ENCODE assay signal across 7 cellular contexts in the genomic region with DNA sequence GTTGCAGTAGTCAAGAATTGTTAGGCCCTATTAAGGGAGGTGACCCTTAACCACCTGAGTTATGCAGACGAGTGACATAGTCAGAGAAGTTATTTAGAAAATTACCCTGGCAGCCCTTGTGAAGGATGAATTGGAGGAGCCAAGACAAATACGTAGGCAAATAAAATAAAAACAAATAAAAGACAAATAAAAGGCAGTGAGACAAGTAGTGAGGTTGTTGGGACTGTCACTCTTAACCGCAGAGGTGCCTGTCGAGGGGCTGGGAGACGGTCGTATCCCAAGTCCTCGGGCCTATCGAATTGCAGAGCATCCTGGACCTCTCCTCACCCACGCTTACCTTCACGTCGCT. TPM values are rescaled to one million over a fixed set of nuclear protein-coding genes. Genes with fewer than 3 reads are reported as not detected.
DNase-seq lines count a peak whose midpoint lies in the region; ATAC-seq and TF ChIP-seq lines count a peak whose summit lies in the region.

No MANE protein-coding gene starts in this region.

- H3K27me3 Mint-ChIP-seq in H9 (ENCODE audit: low read depth): peaks cover 3% of the 10 kb centered on the region; the same call in 1 of the 2 replicates
- H3K27me3 Mint-ChIP-seq in activated T-helper 1 cell treated with anti-CD3 and anti-CD28 coated beads, Interleukin-12 subunit alpha, Interleukin-12 subunit beta, Interleukin-2, Interleukin-4 antibody, amounts not matched to agents 30 ng/mL and 10 ng/mL and 1 ng/mL, durations not matched to agents 14 hours and 24 hours and 36 hours (ENCODE audit: insufficient read depth): no peaks in the 10 kb centered on the region
- H3K27me3 Mint-ChIP-seq in stimulated activated naive CD8-positive, alpha-beta T cell treated with anti-CD3 and anti-CD28 coated beads, Interleukin-15, amount 100 ng/mL, for 72 hours: no peaks in the 10 kb centered on the region

- no peak overlapping the region for H2BK120ac ChIP-seq in H9 (ENCODE audit: low read depth, low read length, poor library complexity, severe bottlenecking)

- no CpG with 5 or more reads among the region's 11 CpGs for whole genome bisulfite sequencing in H9 (ENCODE audit: extremely low coverage, insufficient read length, low lambda C conversion rate)

- H3K36me3 ChIP-seq in kidney epithelial cell (ENCODE audit: control insufficient read depth, insufficient read depth, low read length): no peaks in the 10 kb centered on the region

- peaks cover 4% of the 10 kb centered on the region for H3K23me2 ChIP-seq in H9 (ENCODE audit: insufficient read length, low read depth, low read length, poor library complexity, severe bottlenecking)

- H3K23ac ChIP-seq in H9 (ENCODE audit: insufficient read length, low read depth, low read length): no peak overlapping the region

- H3K27ac ChIP-seq in H9 (ENCODE audit: insufficient read length, low read depth, low read length): no peak overlapping the region

- no peak overlapping the region for H2AFZ ChIP-seq in H9 (ENCODE audit: low read length)

- no peaks in the 10 kb centered on the region for H3K27me3 ChIP-seq in H9 (ENCODE audit: insufficient read depth, low read length)
- no peaks in the 10 kb centered on the region for H3K27me3 ChIP-seq in kidney epithelial cell (ENCODE audit: control insufficient read depth, insufficient read depth, low read length)

- DNase-seq in H9: no peak
- no peak for DNase-seq in activated T-helper 1 cell treated with anti-CD3 and anti-CD28 coated beads, Interleukin-12 subunit alpha, Interleukin-12 subunit beta, Interleukin-2, Interleukin-4 antibody, amounts not matched to agents 30 ng/mL and 10 ng/mL and 1 ng/mL, durations not matched to agents 14 hours and 24 hours and 36 hours (ENCODE audit: low spot score)
- DNase-seq in kidney epithelial cell (ENCODE audit: low read depth): no peak
- DNase-seq in stimulated activated naive CD8-positive, alpha-beta T cell treated with anti-CD3 and anti-CD28 coated beads, Interleukin-15, amount 100 ng/mL, for 72 hours: no peak
- DNase-seq in occipital lobe (lab: John Stamatoyannopoulos, UW): no peak
- no peak for DNase-seq in glomerular visceral epithelial cell (ENCODE audit: extremely low spot score)
- DNase-seq in NCI-H774 (lab: John Stamatoyannopoulos, UW): no peak

- no peaks in the 10 kb centered on the region for H3K79me2 ChIP-seq in H9 (ENCODE audit: insufficient read depth, low read length)

- no peak overlapping the region for H3K14ac ChIP-seq in H9 (ENCODE audit: insufficient read depth, low read length)

- no peak overlapping the region for H4K91ac ChIP-seq in H9 (ENCODE audit: insufficient read length, low read depth, low read length)

- no peaks in the 10 kb centered on the region for H3K79me1 ChIP-seq in H9 (ENCODE audit: insufficient read depth, low read depth, low read length, poor library complexity, severe bottlenecking)

- H3T11ph ChIP-seq in H9 (ENCODE audit: low read length): no peak overlapping the region

- peaks cover 15% of the 10 kb centered on the region for H3K9me3 ChIP-seq in H9 (ENCODE audit: control insufficient read depth, low read depth, low read length)

- peaks cover 7 to 8% of the 10 kb centered on the region in 2 experiments for H3K4me1 Mint-ChIP-seq in H9
- peaks cover 20% of the 10 kb centered on the region for H3K4me1 Mint-ChIP-seq in activated T-helper 1 cell treated with anti-CD3 and anti-CD28 coated beads, Interleukin-12 subunit alpha, Interleukin-12 subunit beta, Interleukin-2, Interleukin-4 antibody, amounts not matched to agents 30 ng/mL and 10 ng/mL and 1 ng/mL, durations not matched to agents 14 hours and 24 hours and 36 hours (ENCODE audit: low read depth)
- peaks cover 17% of the 10 kb centered on the region for H3K4me1 Mint-ChIP-seq in stimulated activated naive CD8-positive, alpha-beta T cell treated with anti-CD3 and anti-CD28 coated beads, Interleukin-15, amount 100 ng/mL, for 72 hours

- TF ChIP-seq CTCF in H9 (conservative IDR thresholded peaks at IDR 0.05) (no peak), kidney epithelial cell (IDR thresholded peaks at IDR 0.05; ENCODE audit: insufficient read depth, low read length, poor library complexity, severe bottlenecking) (no peak)

- no peak overlapping the region for H3K9ac ChIP-seq in H9 (ENCODE audit: extremely low read depth, insufficient read length, low read length)

- H2BK5ac ChIP-seq in H9 (ENCODE audit: insufficient read length, low read length): no peak overlapping the region

- H2AK5ac ChIP-seq in H9 (ENCODE audit: insufficient read length, low read length): no peak overlapping the region

- no peak overlapping the region for H2BK15ac ChIP-seq in H9 (ENCODE audit: low read depth, low read length)

- no peak overlapping the region for H3K4ac ChIP-seq in H9 (ENCODE audit: low read depth, low read length)

- no peak overlapping the region for H2BK12ac ChIP-seq in H9 (ENCODE audit: insufficient read length, low read depth, low read length)

- H3K4me2 ChIP-seq in H9 (ENCODE audit: insufficient read depth, insufficient read length, low read length): peak overlapping the region; percentile 38

- peak overlapping the region; percentile 75 to 80 for H3K4me3 Mint-ChIP-seq in H9
- peak overlapping the region; percentile 91 for H3K4me3 Mint-ChIP-seq in activated T-helper 1 cell treated with anti-CD3 and anti-CD28 coated beads, Interleukin-12 subunit alpha, Interleukin-12 subunit beta, Interleukin-2, Interleukin-4 antibody, amounts not matched to agents 30 ng/mL and 10 ng/mL and 1 ng/mL, durations not matched to agents 14 hours and 24 hours and 36 hours
- peak overlapping the region; percentile 95 to 96 for H3K4me3 Mint-ChIP-seq in stimulated activated naive CD8-positive, alpha-beta T cell treated with anti-CD3 and anti-CD28 coated beads, Interleukin-15, amount 100 ng/mL, for 72 hours

- no peak overlapping the region for H3K56ac ChIP-seq in H9 (ENCODE audit: insufficient read length, low read depth, low read length)

- H3K27ac Mint-ChIP-seq in H9: peak overlapping the region in 1 of 3 experiments; percentile 90; a peak in 1 of 7 replicates
- peak overlapping the region; percentile 90 for H3K27ac Mint-ChIP-seq in activated T-helper 1 cell treated with anti-CD3 and anti-CD28 coated beads, Interleukin-12 subunit alpha, Interleukin-12 subunit beta, Interleukin-2, Interleukin-4 antibody, amounts not matched to agents 30 ng/mL and 10 ng/mL and 1 ng/mL, durations not matched to agents 14 hours and 24 hours and 36 hours
- H3K27ac Mint-ChIP-seq in stimulated activated naive CD8-positive, alpha-beta T cell treated with anti-CD3 and anti-CD28 coated beads, Interleukin-15, amount 100 ng/mL, for 72 hours: peak overlapping the region; percentile 92 to 99

- H3K4me1 ChIP-seq in H9 (ENCODE audit: insufficient read depth, low read length): no peaks in the 10 kb centered on the region

- no peaks in the 10 kb centered on the region for H4K20me1 ChIP-seq in H9 (ENCODE audit: control insufficient read depth, insufficient read depth, insufficient read length)

- H4K5ac ChIP-seq in H9 (ENCODE audit: insufficient read length, low read depth, low read length): no peak overlapping the region

- peaks cover 52 to 54% of the 10 kb centered on the region in 2 experiments for H3K9me3 Mint-ChIP-seq in H9
- H3K9me3 Mint-ChIP-seq in activated T-helper 1 cell treated with anti-CD3 and anti-CD28 coated beads, Interleukin-12 subunit alpha, Interleukin-12 subunit beta, Interleukin-2, Interleukin-4 antibody, amounts not matched to agents 30 ng/mL and 10 ng/mL and 1 ng/mL, durations not matched to agents 14 hours and 24 hours and 36 hours: no peaks in the 10 kb centered on the region
- no peaks in the 10 kb centered on the region for H3K9me3 Mint-ChIP-seq in stimulated activated naive CD8-positive, alpha-beta T cell treated with anti-CD3 and anti-CD28 coated beads, Interleukin-15, amount 100 ng/mL, for 72 hours

- H3K18ac ChIP-seq in H9 (ENCODE audit: insufficient read length, low read depth, low read length): no peak overlapping the region

- no peak overlapping the region for H4K8ac ChIP-seq in H9 (replicated peaks; ENCODE audit: insufficient read length, low read depth, low read length)

- H3K36me3 Mint-ChIP-seq in H9 (ENCODE audit: insufficient read depth in 1 of 3, low read depth in 3 of 3): peaks cover 0 to 2% (median 0%) of the 10 kb centered on the region in 3 experiments; a peak in 2 of 7 replicates
- H3K36me3 Mint-ChIP-seq in activated T-helper 1 cell treated with anti-CD3 and anti-CD28 coated beads, Interleukin-12 subunit alpha, Interleukin-12 subunit beta, Interleukin-2, Interleukin-4 antibody, amounts not matched to agents 30 ng/mL and 10 ng/mL and 1 ng/mL, durations not matched to agents 14 hours and 24 hours and 36 hours (ENCODE audit: low read depth): no peaks in the 10 kb centered on the region

- intact Hi-C loops in activated T-helper 1 cell treated with anti-CD3 and anti-CD28 coated beads, Interleukin-12 subunit alpha, Interleukin-12 subunit beta, Interleukin-2, Interleukin-4 antibody, amounts not matched to agents 30 ng/mL and 10 ng/mL and 1 ng/mL, durations not matched to agents 14 hours and 24 hours and 36 hours (cut with micrococcal nuclease): loop anchor here (1.0 to 2.0 kb wide), 3 partner anchors 501 to 1279 kb away; partner anchors contain the start of genes LAS1L and MTMR8

- peak overlapping the region; percentile 62 for H3K4me3 ChIP-seq in kidney epithelial cell (ENCODE audit: low read depth, low read length)

- peak; percentile 1 for ATAC-seq in stimulated activated naive CD8-positive, alpha-beta T cell treated with anti-CD3 and anti-CD28 coated beads, Interleukin-15, amount 100 ng/mL, for 72 hours

- no peak overlapping the region for H2BK20ac ChIP-seq in H9 (ENCODE audit: low read depth, low read length, poor library complexity, severe bottlenecking)

RNA-seq across cellular contexts. Expression of gene ZC3H12B, which starts 0.4 kb away (rescaled TPM):
- total RNA-seq in H9 (2021) (2.6 and 2.8 TPM in 2 replicates), kidney epithelial cell (0.48 and 0.79 TPM in 2 replicates), occipital lobe (5.0 TPM)
- 0.32 and 0.80 TPM in 2 replicates for total RNA-seq in activated T-helper 1 cell treated with anti-CD3 and anti-CD28 coated beads, Interleukin-12 subunit alpha, Interleukin-12 subunit beta, Interleukin-2, Interleukin-4 antibody, amounts not matched to agents 30 ng/mL and 10 ng/mL and 1 ng/mL, durations not matched to agents 14 hours and 24 hours and 36 hours

RNA-seq across cellular contexts. Expression of gene ZC4H2, which starts 58.0 kb away (rescaled TPM):
- total RNA-seq in H9 (2021) (26.6 and 32.4 TPM in 2 replicates), kidney epithelial cell (16.4 and 26.0 TPM in 2 replicates), occipital lobe (12.9 TPM)
- 11.6 and 12.1 TPM in 2 replicates for total RNA-seq in activated T-helper 1 cell treated with anti-CD3 and anti-CD28 coated beads, Interleukin-12 subunit alpha, Interleukin-12 subunit beta, Interleukin-2, Interleukin-4 antibody, amounts not matched to agents 30 ng/mL and 10 ng/mL and 1 ng/mL, durations not matched to agents 14 hours and 24 hours and 36 hours
